Comparison of ENCODE assay signal across 8 cellular contexts in genomic region chr20:3239867-3240775, GRCh38. TPM values are rescaled to one million over a fixed set of nuclear protein-coding genes. Genes with fewer than 3 reads are reported as not detected.
DNase-seq lines count a peak whose midpoint lies in the region; ATAC-seq and TF ChIP-seq lines count a peak whose summit lies in the region.

No MANE protein-coding gene starts in this region.

- ATAC-seq in CD8-positive, alpha-beta T cell: no peak
- ATAC-seq in PC-3 (no peak), GM18909 (IDR thresholded peaks at IDR 0.05; ENCODE audit: poor library complexity, unreplicated experiment) (no peak)

- intact Hi-C loops in CD8-positive, alpha-beta T cell (cut with DNase I, micrococcal nuclease): loop anchor here in 1 of 2 experiments (5.0 kb wide), 1 partner anchor 38 kb away; the partner anchor contains the start of gene DDRGK1
- intact Hi-C loops in PC-3 (cut with micrococcal nuclease): no loop called here

- no peak for DNase-seq in CD8-positive, alpha-beta T cell
- DNase-seq in PC-3: no peak
- no peak for DNase-seq in GM13977 (ENCODE audit: low spot score)
- DNase-seq in dedifferentiated amniotic fluid mesenchymal stem cell (ENCODE audit: extremely low spot score): no peak
- no peak for DNase-seq in NCI-H1930 (lab: John Stamatoyannopoulos, UW)

- POLR2A ChIA-PET in CD8-positive, alpha-beta T cell (lab: Charles Lee): interaction anchor here (0.5 to 1.6 kb wide), 3 partner anchors 8 to 18 kb away, joined by 3 to 6 read pairs (median 4); no protein-coding TSS in a partner anchor
- POLR2A ChIA-PET in PC-3 (lab: Charles Lee; ENCODE audit: unreplicated experiment): interaction anchor here (0.6 to 2.0 kb wide), 5 partner anchors 11 to 179 kb away, joined by 3 to 18 read pairs (median 3); no protein-coding TSS in a partner anchor

- peaks cover 16% of the 10 kb centered on the region for H3K4me1 ChIP-seq in CD8-positive, alpha-beta T cell (ENCODE audit: insufficient read depth, low read length)
- H3K4me1 ChIP-seq in PC-3 (ENCODE audit: insufficient read depth, low read length): peaks cover 37% of the 10 kb centered on the region
- peaks cover 0 to 20% of the 10 kb centered on the region in 2 donors for H3K4me1 ChIP-seq in esophagus (ENCODE audit: control insufficient read depth in 2 of 2, insufficient read depth in 2 of 2, low read length in 1 of 2)
- H3K4me1 ChIP-seq in neuron (ENCODE audit: insufficient read depth, low read length): no peaks in the 10 kb centered on the region

- peaks cover 15% of the 10 kb centered on the region for H3K4me1 Mint-ChIP-seq in CD8-positive, alpha-beta T cell (ENCODE audit: low read depth)

- H3K27ac Mint-ChIP-seq in CD8-positive, alpha-beta T cell: no peak overlapping the region

- H3K36me3 Mint-ChIP-seq in CD8-positive, alpha-beta T cell: peaks cover 2% of the 10 kb centered on the region

- H3F3A ChIP-seq in PC-3 (ENCODE audit: low read length, unreplicated experiment): no peaks in the 10 kb centered on the region

- H3K9ac ChIP-seq in PC-3 (ENCODE audit: low read length): peak overlapping the region; percentile 59; the same call in 1 of the 2 replicates

- H3K9me3 Mint-ChIP-seq in CD8-positive, alpha-beta T cell: no peaks in the 10 kb centered on the region

- H3K4me3 ChIP-seq in CD8-positive, alpha-beta T cell (ENCODE audit: low read depth, low read length): peak overlapping the region; percentile 76
- H3K4me3 ChIP-seq in PC-3 (ENCODE audit: low read length): peak overlapping the region; percentile 92
- H3K4me3 ChIP-seq in esophagus (ENCODE audit: low read depth in 1 of 2, low read length in 2 of 2): peak overlapping the region; percentile 68 to 84
- peak overlapping the region; percentile 56 for H3K4me3 ChIP-seq in neuron (ENCODE audit: low read length)

- TF ChIP-seq CTCF in CD8-positive, alpha-beta T cell (IDR thresholded peaks at IDR 0.05): no peak
- no peak for TF ChIP-seq CTCF in PC-3 (conservative IDR thresholded peaks at IDR 0.05; ENCODE audit: low read depth, low read length)
- no peak for TF ChIP-seq CTCF in GM13977 (IDR thresholded peaks at IDR 0.05; ENCODE audit: extremely low read depth, insufficient read depth, missing control alignments)

- no peaks in the 10 kb centered on the region for H3K36me3 ChIP-seq in CD8-positive, alpha-beta T cell (ENCODE audit: insufficient read depth, low read length)
- no peaks in the 10 kb centered on the region for H3K36me3 ChIP-seq in PC-3 (ENCODE audit: low read depth, low read length)
- no peaks in the 10 kb centered on the region for H3K36me3 ChIP-seq in esophagus (ENCODE audit: control insufficient read depth in 2 of 2, insufficient read depth in 2 of 2, low read length in 1 of 2)
- H3K36me3 ChIP-seq in neuron (ENCODE audit: insufficient read depth, low read length): no peaks in the 10 kb centered on the region

- H3K9me3 ChIP-seq in CD8-positive, alpha-beta T cell (ENCODE audit: low read length): no peaks in the 10 kb centered on the region
- H3K9me3 ChIP-seq in PC-3 (ENCODE audit: low read length) (no peaks in the 10 kb centered on the region), esophagus (ENCODE audit: control insufficient read depth in 2 of 2, insufficient read depth in 1 of 2, low read depth in 1 of 2, low read length in 1 of 2) (peaks cover 0 to 3% of the 10 kb centered on the region in 2 donors), neuron (ENCODE audit: low read length) (peaks cover 7% of the 10 kb centered on the region)

- TSS peak; percentile 65 for BruUV-seq in PC-3 (replicated peaks; lab: Mats Ljungman, UMichigan)

- CTCF ChIA-PET in CD8-positive, alpha-beta T cell (lab: Charles Lee): interaction anchor here (1.3 to 1.7 kb wide), 4 partner anchors 10 to 187 kb away, joined by 3 to 5 read pairs (median 4); no protein-coding TSS in a partner anchor
- CTCF ChIA-PET in PC-3 (lab: Charles Lee): no interaction called here

- H3K4me2 ChIP-seq in PC-3 (ENCODE audit: low read length): peak overlapping the region; percentile 98

- no peaks in the 10 kb centered on the region for H4K20me1 ChIP-seq in PC-3 (ENCODE audit: low read length)

- H3K27me3 Mint-ChIP-seq in CD8-positive, alpha-beta T cell (ENCODE audit: low read depth): peaks cover 40% of the 10 kb centered on the region

- H3K4me3 Mint-ChIP-seq in CD8-positive, alpha-beta T cell: peak overlapping the region; percentile 88

- H2AFZ ChIP-seq in PC-3 (ENCODE audit: low read length) (peak overlapping the region; percentile 99), neuron (ENCODE audit: low read depth, low read length) (peak overlapping the region; percentile 95)

- no peak overlapping the region for H3K27ac ChIP-seq in CD8-positive, alpha-beta T cell (ENCODE audit: low read depth, low read length)
- no peak overlapping the region for H3K27ac ChIP-seq in PC-3 (ENCODE audit: low read length)
- peak overlapping the region; percentile 11 to 65 for H3K27ac ChIP-seq in esophagus (ENCODE audit: low read depth in 2 of 2, low read length in 1 of 2)

- peaks cover 5% of the 10 kb centered on the region for H3K27me3 ChIP-seq in CD8-positive, alpha-beta T cell (ENCODE audit: insufficient read depth, low read length)
- no peaks in the 10 kb centered on the region for H3K27me3 ChIP-seq in PC-3 (ENCODE audit: low read length)
- peaks cover 0 to 4% of the 10 kb centered on the region in 2 donors for H3K27me3 ChIP-seq in esophagus (ENCODE audit: control insufficient read depth in 1 of 2, insufficient read depth in 2 of 2, low read length in 2 of 2)
- peaks cover 57% of the 10 kb centered on the region for H3K27me3 ChIP-seq in neuron (ENCODE audit: insufficient read depth, low read length)

- in situ Hi-C loops in GM13977 (cut with MboI; ENCODE audit: low pct_unique_long_range_greater_than_20kb, low sequenced_read_pairs, unreplicated experiment): no loop called here

- H3K9me2 ChIP-seq in PC-3 (replicated peaks; ENCODE audit: low read length): no peaks in the 10 kb centered on the region

- 13 to 14% methylated on average over 54 of the region's 54 CpGs for WGBS in esophagus, 2 donors

- 0 out of 2 replicates have a peak, but pooled peaks cover 9% of the 10 kb centered on the region for H3K79me2 ChIP-seq in PC-3 (ENCODE audit: low read length)

RNA-seq across cellular contexts. Expression of gene SLC4A11, which starts 1.1 kb away (rescaled TPM):
- under 1 TPM; 0.65 to 0.78 TPM for total RNA-seq in CD8-positive, alpha-beta T cell
- 23.7 and 26.8 TPM in 2 replicates for total RNA-seq in PC-3 (2014; rRNA removed)
- polyA plus RNA-seq in esophagus: 10 to 100 TPM; 11.5 to 19.8 TPM

RNA-seq across cellular contexts. Expression of gene ITPA, which starts 30.8 kb away (rescaled TPM):
- 10 to 100 TPM; 19.4 to 21.3 TPM for total RNA-seq in CD8-positive, alpha-beta T cell
- 117 and 121 TPM in 2 replicates for total RNA-seq in PC-3 (2014; rRNA removed)
- 10 to 100 TPM; 55.8 to 73.5 TPM for polyA plus RNA-seq in esophagus

RNA-seq across cellular contexts. Expression of gene DDRGK1, which starts 35.6 kb away (rescaled TPM):
- total RNA-seq in CD8-positive, alpha-beta T cell: 10 to 100 TPM; 40.6 to 43.5 TPM
- 97.7 and 122 TPM in 2 replicates for total RNA-seq in PC-3 (2014; rRNA removed)
- 10 to 100 TPM; 24.0 to 45.8 TPM for polyA plus RNA-seq in esophagus

Comparison
In these comparisons a context has a peak if more than half of its experiments do, and no peak if none do; other contexts are left out.
1. H3K27ac ChIP-seq: peak in esophagus (2 of 2); none in CD8-positive, alpha-beta T cell (single experiment) and PC-3 (single experiment).
2. RNA of gene SLC4A11, which starts 1.1 kb away (total RNA-seq): 23.7 to 26.8 TPM in PC-3; 0.65 to 0.78 TPM in CD8-positive, alpha-beta T cell; every median in the first group is over 10 times any median in the second.
3. Peak in every context shown above with its lines, with median percentiles within 50 percentile points of each other: H3K4me3 ChIP-seq.